In genomic region chr14:74841230-74842207, GRCh38 we compare ENCODE assay signal across 11 cellular contexts. TPM values are rescaled to one million over a fixed set of nuclear protein-coding genes. Genes with fewer than 3 reads are reported as not detected.
A peak's percentile ranks its signal among the peaks of the same experiment; 100 is the strongest.
DNase-seq lines count a peak whose midpoint lies in the region; ATAC-seq, FAIRE-seq and TF ChIP-seq lines count a peak whose summit lies in the region.
"Had no signal": no experiment of that assay in that cellular context is flagged by ENCODE, and none has a peak within 500 bp of the region (broad histone marks: within the 10 kb centered on the region; RNA-seq: fewer than 3 reads in every experiment).

No MANE protein-coding gene starts in this region.

- peaks cover 27% of the 10 kb centered on the region for H3F3A ChIP-seq in SK-N-SH (replicated peaks; ENCODE audit: insufficient read depth)

- H2AFZ ChIP-seq in OCI-LY3 (ENCODE audit: low read depth, low read length): no peak overlapping the region
- H2AFZ ChIP-seq in SK-N-SH (ENCODE audit: low read depth): no peak overlapping the region

- H3K27ac ChIP-seq in OCI-LY3 (ENCODE audit: low read length) (peak overlapping the region; percentile 94), small intestine (ENCODE audit: low read depth in 1 of 2, low read length in 1 of 2) (peak overlapping the region; percentile 41 to 59), SK-N-SH (ENCODE audit: low read depth in 2 of 2, low read length in 1 of 2) (peak overlapping the region in 1 of 2 experiments; percentile 34; a peak in 2 of 4 replicates)
- H3K27ac ChIP-seq: foreskin keratinocyte had no signal

- H4K20me1 ChIP-seq in OCI-LY3 (ENCODE audit: insufficient read depth, low read length) (no peaks in the 10 kb centered on the region), SK-N-SH (ENCODE audit: insufficient read depth) (no peaks in the 10 kb centered on the region)

- ATAC-seq in activated CD4-positive, alpha-beta T cell treated with anti-CD3 and anti-CD28 coated beads for 36 hours: peak; percentile 81
- peak; percentile 85 for ATAC-seq in HG02884 (IDR thresholded peaks at IDR 0.05; ENCODE audit: unreplicated experiment)
- ATAC-seq: foreskin keratinocyte had no signal

- peaks cover 35% of the 10 kb centered on the region for H3K36me3 Mint-ChIP-seq in activated CD4-positive, alpha-beta T cell treated with anti-CD3 and anti-CD28 coated beads for 36 hours (ENCODE audit: low read depth)

- TF ChIP-seq RAD21 in SK-N-SH (IDR thresholded peaks at IDR 0.05; ENCODE audit: low read length): no peak

- peak overlapping the region; percentile 92 for H3K4me2 ChIP-seq in OCI-LY3 (ENCODE audit: low read length)
- H3K4me2 ChIP-seq in SK-N-SH: no peak overlapping the region

- H3K27me3 Mint-ChIP-seq in activated CD4-positive, alpha-beta T cell treated with anti-CD3 and anti-CD28 coated beads for 36 hours: no peaks in the 10 kb centered on the region

- no peaks in the 10 kb centered on the region for H3K27me3 ChIP-seq in OCI-LY3 (ENCODE audit: low read depth, low read length)
- H3K27me3 ChIP-seq in small intestine (ENCODE audit: control insufficient read depth in 2 of 2, insufficient read depth in 2 of 2, low read length in 2 of 2): no peaks in the 10 kb centered on the region
- no peaks in the 10 kb centered on the region for H3K27me3 ChIP-seq in SK-N-SH (ENCODE audit: insufficient read depth)
- H3K27me3 ChIP-seq: foreskin keratinocyte had no signal

- peaks cover 59% of the 10 kb centered on the region for H3K4me1 Mint-ChIP-seq in activated CD4-positive, alpha-beta T cell treated with anti-CD3 and anti-CD28 coated beads for 36 hours

- intact Hi-C loops in activated CD4-positive, alpha-beta T cell treated with anti-CD3 and anti-CD28 coated beads for 36 hours (cut with DNase I, micrococcal nuclease): loop anchor here (2.0 to 5.0 kb wide), 3 partner anchors 129 to 229 kb away; partner anchors contain the start of genes AREL1 (in 1 of the 2), FCF1 (in 1 of the 2) and LTBP2 (in 1 of the 2)
- intact Hi-C loops in lower leg skin (cut with DNase I; ENCODE audit: low total_unique reads): no loop called here

- peak overlapping the region; percentile 80 for H3K27ac Mint-ChIP-seq in activated CD4-positive, alpha-beta T cell treated with anti-CD3 and anti-CD28 coated beads for 36 hours

- H3K9ac ChIP-seq in OCI-LY3 (ENCODE audit: low read length): peak overlapping the region; percentile 64
- H3K9ac ChIP-seq in SK-N-SH: no peak overlapping the region

- no peak for FAIRE-seq in small intestine (lab: Jason Lieb, UNC)
- FAIRE-seq: A204.1 had no signal

- H3K36me3 ChIP-seq in OCI-LY3 (replicated peaks; ENCODE audit: low read depth, low read length): peaks cover 2% of the 10 kb centered on the region
- peaks cover 0 to 2% of the 10 kb centered on the region in 2 donors for H3K36me3 ChIP-seq in small intestine (ENCODE audit: control insufficient read depth in 2 of 2, insufficient read depth in 2 of 2, low read length in 2 of 2)
- peaks cover 29 to 30% of the 10 kb centered on the region in 2 experiments for H3K36me3 ChIP-seq in SK-N-SH (replicated peaks in 1 of 2; ENCODE audit: control insufficient read depth in 1 of 2, insufficient read depth in 2 of 2, low read length in 1 of 2)

- peak; percentile 49 for DNase-seq in activated CD4-positive, alpha-beta T cell treated with anti-CD3 and anti-CD28 coated beads for 36 hours
- no peak for DNase-seq in activated CD4-positive, alpha-beta T cell treated with anti-CD3 and anti-CD28 coated beads for 4 hours
- DNase-seq in small intestine (no peak), iPS-NIHi11 (ENCODE audit: low spot score) (no peak), SK-N-SH (no peak), lower leg skin (ENCODE audit: low spot score in 2 of 2) (no peak)
- DNase-seq: foreskin keratinocyte had no signal

- H3K79me2 ChIP-seq in OCI-LY3 (ENCODE audit: low read length): peaks cover 4% of the 10 kb centered on the region; the same call in 1 of the 2 replicates
- H3K79me2 ChIP-seq in SK-N-SH (ENCODE audit: insufficient read depth): no peaks in the 10 kb centered on the region

- TF ChIP-seq CTCF in OCI-LY3 (IDR thresholded peaks at IDR 0.05; ENCODE audit: low read depth, low read length): no peak
- TF ChIP-seq CTCF in SK-N-SH (IDR thresholded peaks at IDR 0.05): no peak
- TF ChIP-seq CTCF in lower leg skin (IDR thresholded peaks at IDR 0.05): no peak

- POLR2A ChIA-PET in activated CD4-positive, alpha-beta T cell treated with anti-CD3 and anti-CD28 coated beads for 36 hours (lab: Charles Lee): interaction anchor here (0.6 to 0.7 kb wide), 2 partner anchors 47 to 69 kb away, joined by 3 read pairs; no protein-coding TSS in a partner anchor
- POLR2A ChIA-PET in SK-N-SH (lab: Yijun Ruan, JAX): interaction anchor here (0.7 kb wide), 1 partner anchor 221 kb away, joined by 3 read pairs; no protein-coding TSS in a partner anchor

- TF ChIP-seq POLR2A in lower leg skin (IDR thresholded peaks at IDR 0.05): no peak

- no peaks in the 10 kb centered on the region; the same call in 1 of the 2 replicates for H3K9me2 ChIP-seq in SK-N-SH

- no peaks in the 10 kb centered on the region for H3K9me3 Mint-ChIP-seq in activated CD4-positive, alpha-beta T cell treated with anti-CD3 and anti-CD28 coated beads for 36 hours (ENCODE audit: low read depth)

- H3K4me1 ChIP-seq in OCI-LY3 (ENCODE audit: low read length) (peaks cover 55% of the 10 kb centered on the region), small intestine (ENCODE audit: control insufficient read depth in 2 of 2, insufficient read depth in 1 of 2, low read depth in 1 of 2, low read length in 1 of 2) (no peaks in the 10 kb centered on the region), SK-N-SH (ENCODE audit: control insufficient read depth in 1 of 2, insufficient read depth in 2 of 2, low read depth in 1 of 2, low read length in 1 of 2) (peaks cover 14 to 41% of the 10 kb centered on the region in 2 experiments; a peak in 3 of 4 replicates)

- 74 to 81% (median 80%) methylated on average over 4 of the region's 4 CpGs for WGBS in small intestine, 3 donors
- WGBS in SK-N-SH (ENCODE audit: low lambda C conversion rate): 99% methylated on average over 4 of the region's 4 CpGs
- 84 to 90% methylated on average over 4 of the region's 4 CpGs for WGBS in lower leg skin, 2 donors

- CTCF ChIA-PET in activated CD4-positive, alpha-beta T cell treated with anti-CD3 and anti-CD28 coated beads for 36 hours (lab: Charles Lee): interaction anchor here (1.0 to 1.9 kb wide), 6 partner anchors 13 to 64 kb away, joined by 3 to 6 read pairs (median 4); no protein-coding TSS in a partner anchor
- CTCF ChIA-PET in SK-N-SH (lab: Yijun Ruan, JAX): interaction anchor here (1.5 to 2.1 kb wide), 4 partner anchors 11 to 64 kb away, joined by 3 to 11 read pairs (median 6); no protein-coding TSS in a partner anchor

- H3K4me3 Mint-ChIP-seq in activated CD4-positive, alpha-beta T cell treated with anti-CD3 and anti-CD28 coated beads for 36 hours: peak overlapping the region; percentile 24

- TF ChIP-seq EP300 in SK-N-SH (IDR thresholded peaks at IDR 0.05; ENCODE audit: borderline replicate concordance in 1 of 2, low read depth in 1 of 2, low read length in 1 of 2): no peak

- H3K9me3 ChIP-seq in OCI-LY3 (ENCODE audit: insufficient read depth, low read length) (no peaks in the 10 kb centered on the region), small intestine (ENCODE audit: control insufficient read depth, low read depth) (no peaks in the 10 kb centered on the region), SK-N-SH (no peaks in the 10 kb centered on the region)

- H3K4me3 ChIP-seq in OCI-LY3 (ENCODE audit: low read length): peak overlapping the region; percentile 60
- no peak overlapping the region for H3K4me3 ChIP-seq in small intestine (ENCODE audit: low read depth in 1 of 2, low read length in 2 of 2)
- no peak overlapping the region for H3K4me3 ChIP-seq in SK-N-SH (ENCODE audit: low read depth in 2 of 2, low read length in 1 of 2)
- H3K4me3 ChIP-seq in lower leg skin (ENCODE audit: low read depth, poor library complexity, severe bottlenecking): no peak overlapping the region
- H3K4me3 ChIP-seq: skin epidermis had no signal

TF ChIP-seq in SK-N-SH, 30 proteins besides CTCF, POLR2A, EP300 and RAD21 (continues in another document):
- no peak for TF ChIP-seq NRF1 (IDR thresholded peaks at IDR 0.05; ENCODE audit: low read depth, low read length)
- no peak for TF ChIP-seq RFX5 (IDR thresholded peaks at IDR 0.05; ENCODE audit: low read length)
- TF ChIP-seq EZH2phosphoT487 (IDR thresholded peaks at IDR 0.05; ENCODE audit: borderline replicate concordance, low read depth): no peak
- TF ChIP-seq FOXM1 (IDR thresholded peaks at IDR 0.05; ENCODE audit: low read depth): no peak
- TF ChIP-seq FOSL2 (IDR thresholded peaks at IDR 0.05; ENCODE audit: borderline replicate concordance, low read depth): no peak
- TF ChIP-seq PBX3 (IDR thresholded peaks at IDR 0.05): no peak
- TF ChIP-seq, protein P1, sequence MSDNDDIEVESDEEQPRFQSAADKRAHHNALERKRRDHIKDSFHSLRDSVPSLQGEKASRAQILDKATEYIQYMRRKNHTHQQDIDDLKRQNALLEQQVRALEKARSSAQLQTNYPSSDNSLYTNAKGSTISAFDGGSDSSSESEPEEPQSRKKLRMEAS (IDR thresholded peaks at IDR 0.05; ENCODE audit: low read depth): no peak
- TF ChIP-seq YY1 (IDR thresholded peaks at IDR 0.05; ENCODE audit: low read depth): no peak
- TF ChIP-seq JUND (IDR thresholded peaks at IDR 0.05): no peak
- no peak for TF ChIP-seq NFIC (IDR thresholded peaks at IDR 0.05; ENCODE audit: borderline replicate concordance)

RNA-seq across cellular contexts. Expression of gene PROX2, which starts 34.4 kb away (rescaled TPM):
- under 1 TPM; 0.11 to 0.23 TPM for total RNA-seq in activated CD4-positive, alpha-beta T cell treated with anti-CD3 and anti-CD28 coated beads for 36 hours
- polyA plus RNA-seq in small intestine (not detected), SK-N-SH (2012; rRNA removed) (not detected in 2 replicates)
- not detected in 2 replicates for polyA plus RNA-seq in SK-N-SH (2012; cell fraction: cytosol; rRNA removed)
- polyA plus RNA-seq in SK-N-SH (2012; cell fraction: nucleus; rRNA removed): 0.02 TPM in 1 of 2 replicates, not detected in the other
- total RNA-seq in lower leg skin: under 1 TPM in 2 of 4 donors, not detected in 2; 0.10 to 0.42 TPM
- total RNA-seq: foreskin keratinocyte had no signal
- polyA plus RNA-seq: foreskin keratinocyte had no signal

RNA-seq across cellular contexts. Expression of gene DLST, which starts 40.2 kb away (rescaled TPM):
- 100 to 1,000 TPM; 103 to 120 TPM for total RNA-seq in activated CD4-positive, alpha-beta T cell treated with anti-CD3 and anti-CD28 coated beads for 36 hours
- polyA plus RNA-seq in small intestine (100 to 1,000 TPM in 2 of 3 donors, 10 to 100 TPM in 1; 95.2 to 110 (median 101) TPM), SK-N-SH (2012; rRNA removed) (92.3 and 117 TPM in 2 replicates)
- 70.2 and 89.3 TPM in 2 replicates for polyA plus RNA-seq in SK-N-SH (2012; cell fraction: cytosol; rRNA removed)
- 139 and 143 TPM in 2 replicates for polyA plus RNA-seq in SK-N-SH (2012; cell fraction: nucleus; rRNA removed)
- 100 to 1,000 TPM in 1 of 4 donors, 10 to 100 TPM in 3; 65.0 to 126 (median 73.8) TPM for total RNA-seq in lower leg skin
